Comparison of ENCODE assay signal across 8 cellular contexts in genomic region chr20:45971675-45972499, GRCh38. TPM values are rescaled to one million over a fixed set of nuclear protein-coding genes. Genes with fewer than 3 reads are reported as not detected.
DNase-seq lines count a peak whose midpoint lies in the region; ATAC-seq and TF ChIP-seq lines count a peak whose summit lies in the region.

A gene with protein sequence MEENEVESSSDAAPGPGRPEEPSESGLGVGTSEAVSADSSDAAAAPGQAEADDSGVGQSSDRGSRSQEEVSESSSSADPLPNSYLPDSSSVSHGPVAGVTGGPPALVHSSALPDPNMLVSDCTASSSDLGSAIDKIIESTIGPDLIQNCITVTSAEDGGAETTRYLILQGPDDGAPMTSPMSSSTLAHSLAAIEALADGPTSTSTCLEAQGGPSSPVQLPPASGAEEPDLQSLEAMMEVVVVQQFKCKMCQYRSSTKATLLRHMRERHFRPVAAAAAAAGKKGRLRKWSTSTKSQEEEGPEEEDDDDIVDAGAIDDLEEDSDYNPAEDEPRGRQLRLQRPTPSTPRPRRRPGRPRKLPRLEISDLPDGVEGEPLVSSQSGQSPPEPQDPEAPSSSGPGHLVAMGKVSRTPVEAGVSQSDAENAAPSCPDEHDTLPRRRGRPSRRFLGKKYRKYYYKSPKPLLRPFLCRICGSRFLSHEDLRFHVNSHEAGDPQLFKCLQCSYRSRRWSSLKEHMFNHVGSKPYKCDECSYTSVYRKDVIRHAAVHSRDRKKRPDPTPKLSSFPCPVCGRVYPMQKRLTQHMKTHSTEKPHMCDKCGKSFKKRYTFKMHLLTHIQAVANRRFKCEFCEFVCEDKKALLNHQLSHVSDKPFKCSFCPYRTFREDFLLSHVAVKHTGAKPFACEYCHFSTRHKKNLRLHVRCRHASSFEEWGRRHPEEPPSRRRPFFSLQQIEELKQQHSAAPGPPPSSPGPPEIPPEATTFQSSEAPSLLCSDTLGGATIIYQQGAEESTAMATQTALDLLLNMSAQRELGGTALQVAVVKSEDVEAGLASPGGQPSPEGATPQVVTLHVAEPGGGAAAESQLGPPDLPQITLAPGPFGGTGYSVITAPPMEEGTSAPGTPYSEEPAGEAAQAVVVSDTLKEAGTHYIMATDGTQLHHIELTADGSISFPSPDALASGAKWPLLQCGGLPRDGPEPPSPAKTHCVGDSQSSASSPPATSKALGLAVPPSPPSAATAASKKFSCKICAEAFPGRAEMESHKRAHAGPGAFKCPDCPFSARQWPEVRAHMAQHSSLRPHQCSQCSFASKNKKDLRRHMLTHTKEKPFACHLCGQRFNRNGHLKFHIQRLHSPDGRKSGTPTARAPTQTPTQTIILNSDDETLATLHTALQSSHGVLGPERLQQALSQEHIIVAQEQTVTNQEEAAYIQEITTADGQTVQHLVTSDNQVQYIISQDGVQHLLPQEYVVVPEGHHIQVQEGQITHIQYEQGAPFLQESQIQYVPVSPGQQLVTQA (N-terminal part only) (minus strand): TSS chr20:45972203. CDS start chr20:45971410, 793 bp downstream.

- H3K27ac Mint-ChIP-seq in IgD-negative memory B cell: peak within 1 kb of the TSS; percentile 100

- H3K27me3 Mint-ChIP-seq in IgD-negative memory B cell: peaks cover 3% of the 10 kb centered on the region

- peaks cover 13% of the 10 kb centered on the region for H3K36me3 ChIP-seq in mucosa of descending colon (ENCODE audit: low read depth)

- peak; percentile 85 for DNase-seq in DMS153 (lab: John Stamatoyannopoulos, UW)
- peak; percentile 87 for DNase-seq in OCI-M2 (lab: John Stamatoyannopoulos, UW; ENCODE audit: unreplicated experiment)
- DNase-seq in activated T-cell treated with anti-CD3 and anti-CD28 coated beads for 4 hours: peak; percentile 94
- DNase-seq in epithelial cell of esophagus (ENCODE audit: low read depth): peak; percentile 95
- peak; percentile 96 to 98 (median 97) for DNase-seq in mucosa of descending colon
- peak; percentile 92 for DNase-seq in stimulated activated CD8-positive, alpha-beta memory T cell treated with anti-CD3 and anti-CD28 coated beads, Interleukin-4, amount 100 ng/mL, for 24 hours (ENCODE audit: low read depth)

- H3K4me1 Mint-ChIP-seq in IgD-negative memory B cell: peaks cover 16 to 23% (median 18%) of the 10 kb centered on the region in 3 donors

- H3K36me3 Mint-ChIP-seq in IgD-negative memory B cell: peaks cover 3% of the 10 kb centered on the region

- intact Hi-C loops in mucosa of descending colon (cut with DNase I, micrococcal nuclease): no loop called here

- H3K9me3 Mint-ChIP-seq in IgD-negative memory B cell: no peaks in the 10 kb centered on the region

- H3K9me3 ChIP-seq in mucosa of descending colon: no peaks in the 10 kb centered on the region

- H3K4me3 ChIP-seq in epithelial cell of esophagus (ENCODE audit: low read length) (peak within 1 kb of the TSS; percentile 98), mucosa of descending colon (peak within 1 kb of the TSS; percentile 67)

- TF ChIP-seq CTCF in epithelial cell of esophagus (IDR thresholded peaks at IDR 0.05; ENCODE audit: insufficient read depth, low read depth, low read length, missing control alignments): peak; percentile 22
- TF ChIP-seq CTCF in mucosa of descending colon (IDR thresholded peaks at IDR 0.05): peak; percentile 56

- H3K4me1 ChIP-seq in mucosa of descending colon (ENCODE audit: low read depth): peaks cover 10% of the 10 kb centered on the region

- H3K4me3 Mint-ChIP-seq in IgD-negative memory B cell: peak within 1 kb of the TSS; percentile 94 to 98 (median 96)

- peak; percentile 75 for ATAC-seq in GM21529 (IDR thresholded peaks at IDR 0.05; ENCODE audit: unreplicated experiment)
- ATAC-seq in mucosa of descending colon: peak; percentile 91

RNA-seq across cellular contexts. Expression of the gene that starts here (rescaled TPM):
- polyA plus RNA-seq in IgD-negative memory B cell: 15.1 TPM
- 10 to 100 TPM; 19.1 to 22.7 (median 20.1) TPM for total RNA-seq in mucosa of descending colon

Comparison
In these comparisons a context has a peak if more than half of its experiments do, and no peak if none do; other contexts are left out.
1. Peak in every context shown above with its lines: DNase-seq, ATAC-seq and H3K4me3 ChIP-seq.